ENCODE assay signal across 19 cellular contexts in genomic region chr22:36911887-36912661, GRCh38. TPM values are rescaled to one million over a fixed set of nuclear protein-coding genes. Genes with fewer than 3 reads are reported as not detected.
A peak's percentile ranks its signal among the peaks of the same experiment; 100 is the strongest.
DNase-seq lines count a peak whose midpoint lies in the region; ATAC-seq and TF ChIP-seq lines count a peak whose summit lies in the region.
"Had no signal": no experiment of that assay in that cellular context is flagged by ENCODE, and none has a peak within 500 bp of the region (broad histone marks: within the 10 kb centered on the region; RNA-seq: fewer than 3 reads in every experiment).

No MANE protein-coding gene starts in this region.

- peak overlapping the region; percentile 69 for H3K27ac ChIP-seq in VCaP
- H3K27ac ChIP-seq: RWPE1, vagina had no signal

- DNase-seq in EL (peak; percentile 65), iPS-NIHi7 (ENCODE audit: extremely low spot score) (peak; percentile 44), renal cortical epithelial cell (ENCODE audit: low read depth) (peak; percentile 9), NCI-H510A treated with DMSO at 0.1 percent for 48 hours (lab: John Stamatoyannopoulos, UW) (no peak), HPDE6-E6E7 (ENCODE audit: extremely low spot score) (no peak)
- DNase-seq in activated CD4-positive, alpha-beta T cell treated with anti-CD3 and anti-CD28 coated beads for 48 hours: no peak
- DNase-seq: amniotic stem cell; cerebellar nuclear complex; NCI-H1417; NCI-H2227 treated with DMSO at 0.1 percent for 48 hours; stimulated activated naive B cell treated with anti-CD40 and anti-IgM and Interleukin-4, amounts not matched to agents 10 μg/mL and 1 μg/mL and 100 μg/mL, for 72 hours; T-cell had no signal

- ATAC-seq in activated CD4-positive, CD25-positive, alpha-beta regulatory T cell treated with anti-CD3 and anti-CD28 coated beads, Interleukin-2, amount 50 U/mL, for 24 hours: no peak
- ATAC-seq: GM12878, T-cell had no signal

- TF ChIP-seq CTCF in VCaP (conservative IDR thresholded peaks at IDR 0.05): no peak

RNA-seq across cellular contexts. Expression of gene CSF2RB, which starts 1.4 kb away (rescaled TPM):
- under 0.01 TPM in 1 of 2 replicates, not detected in the other for total RNA-seq in renal cortical epithelial cell
- total RNA-seq: neural crest cell had no signal

RNA-seq across cellular contexts. Expression of gene NCF4, which starts 51.3 kb away (rescaled TPM):
- total RNA-seq in renal cortical epithelial cell: not detected in 2 replicates
- total RNA-seq: lung microvascular endothelial cell, neural crest cell had no signal

Comparison
In these comparisons a context has a peak if more than half of its experiments do, and no peak if none do; other contexts are left out.
1. DNase-seq: peak in EL (single experiment), iPS-NIHi7 (single experiment) and renal cortical epithelial cell (single experiment); none in activated CD4-positive, alpha-beta T cell treated with anti-CD3 and anti-CD28 coated beads for 48 hours (single experiment), NCI-H510A treated with DMSO at 0.1 percent for 48 hours (single experiment) and HPDE6-E6E7 (single experiment).